In the genomic region with DNA sequence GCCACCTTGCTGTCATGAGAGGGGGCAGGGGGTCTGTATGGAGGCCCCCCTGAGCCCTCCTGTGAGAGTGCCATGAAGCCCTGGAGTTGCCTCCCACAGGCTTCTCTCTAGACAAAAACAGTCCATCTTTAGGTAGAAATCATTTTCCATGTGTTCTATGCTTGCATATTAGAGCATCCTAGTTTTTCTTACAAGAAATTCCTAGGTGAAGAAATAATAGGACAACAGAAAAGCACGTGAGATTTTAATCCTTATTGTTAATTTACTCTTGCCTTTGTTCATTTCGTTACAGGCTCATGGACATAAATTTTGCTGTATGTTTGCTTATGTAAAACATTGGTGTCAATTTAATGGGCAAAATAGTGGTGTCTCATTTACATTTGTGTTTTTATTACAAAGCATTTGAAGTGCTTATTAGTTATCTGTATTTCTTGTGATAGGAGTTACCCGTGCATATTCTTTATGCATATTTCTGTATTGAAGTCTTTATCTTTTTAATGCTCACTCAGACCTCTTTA, we compare ENCODE assay signal across 27 cellular contexts.
"Had no signal": no experiment of that assay in that cellular context is flagged by ENCODE, and none has a peak within 500 bp of the region (broad histone marks: within the 10 kb centered on the region; RNA-seq: fewer than 3 reads in every experiment).

No MANE protein-coding gene starts in this region.

- H3K4me3 ChIP-seq: neural progenitor cell, ovary, psoas muscle, right lobe of liver, sigmoid colon, stomach, thoracic aorta, thyroid gland, tibial nerve, upper lobe of left lung, vagina had no signal

- ATAC-seq: natural killer cell; psoas muscle; right cardiac atrium; right lobe of liver; stimulated activated effector memory CD8-positive, alpha-beta T cell treated with anti-CD3 and anti-CD28 coated beads, Interleukin-12 subunit alpha, Interleukin-12 subunit beta, amount 100 ng/mL, for 72 hours; stimulated activated naive B cell treated with anti-CD40 and anti-IgM and Interleukin-4, amounts not matched to agents 10 μg/mL and 1 μg/mL and 100 μg/mL, for 72 hours had no signal

- H2AFZ ChIP-seq: neural progenitor cell, parathyroid adenoma had no signal

- FAIRE-seq: small intestine, urothelium cell line had no signal

- H3K4me2 ChIP-seq: neural progenitor cell had no signal

- H3K27ac ChIP-seq: neural progenitor cell, neutrophil, ovary, parathyroid adenoma, psoas muscle, right lobe of liver, sigmoid colon, stomach, thoracic aorta, thyroid gland, tibial nerve, upper lobe of left lung, vagina had no signal

- DNase-seq: natural killer cell; nucleus accumbens; ovary; posterior cingulate gyrus; psoas muscle; right cardiac atrium; right lobe of liver; sigmoid colon; small intestine; stimulated activated CD4-positive, alpha-beta T cell treated with anti-CD3 and anti-CD28 coated beads, Interleukin-15, amount 100 ng/mL, for 24 hours; stimulated activated CD4-positive, alpha-beta T cell treated with anti-CD3 and anti-CD28 coated beads, Interleukin-2, amount 100 ng/mL, for 24 hours; stimulated activated CD4-positive, alpha-beta T cell treated with anti-CD3 and anti-CD28 coated beads, Interleukin-2, amount 100 ng/mL, for 48 hours; stimulated activated CD4-positive, alpha-beta T cell treated with anti-CD3 and anti-CD28 coated beads, Interleukin-4, amount 100 ng/mL, for 24 hours; stimulated activated naive B cell treated with anti-CD40 and anti-IgM and Interleukin-4, amounts not matched to agents 10 μg/mL and 1 μg/mL and 100 μg/mL, for 72 hours; stimulated activated naive CD4-positive, alpha-beta T cell treated with Interleukin-2 at 50 U/mL for 16 hours; stomach; thyroid gland; trophoblast cell; upper lobe of left lung had no signal

- H3K36me3 ChIP-seq: neural progenitor cell, neutrophil, ovary, right lobe of liver, sigmoid colon, stomach, thoracic aorta, thyroid gland, tibial nerve, upper lobe of left lung, vagina had no signal

- H3K27me3 ChIP-seq: neural progenitor cell, neutrophil, ovary, right lobe of liver, sigmoid colon, stomach, thyroid gland, tibial nerve, upper lobe of left lung, vagina had no signal

- H3K9me3 ChIP-seq: neutrophil, ovary, psoas muscle, right lobe of liver, sigmoid colon, stomach, thoracic aorta, thyroid gland, tibial nerve, upper lobe of left lung, vagina had no signal

- H3K4me1 ChIP-seq: neural progenitor cell, parathyroid adenoma, psoas muscle, right lobe of liver, sigmoid colon, stomach, thyroid gland, tibial nerve, upper lobe of left lung, vagina had no signal

- H3K79me2 ChIP-seq: parathyroid adenoma had no signal
